ENCODE assay signal across 8 cellular contexts in genomic region chr5:61334224-61335196, GRCh38. TPM values are rescaled to one million over a fixed set of nuclear protein-coding genes. Genes with fewer than 3 reads are reported as not detected.
DNase-seq lines count a peak whose midpoint lies in the region; ATAC-seq lines count a peak whose summit lies in the region.

No MANE protein-coding gene starts in this region.

- peaks cover 3 to 4% of the 10 kb centered on the region in 2 donors for H3K27me3 Mint-ChIP-seq in CD4-positive, alpha-beta memory T cell
- H3K27me3 Mint-ChIP-seq in naive thymus-derived CD4-positive, alpha-beta T cell = peaks cover 0 to 32% (median 0%) of the 10 kb centered on the region in 5 donors

- intact Hi-C loops in CD4-positive, alpha-beta memory T cell (cut with micrococcal nuclease) = loop anchor here (5.0 kb wide), 3 partner anchors 57 to 1078 kb away; partner anchors contain the start of gene IPO11
- intact Hi-C loops in naive thymus-derived CD4-positive, alpha-beta T cell (cut with micrococcal nuclease) = loop anchor here in 1 of 2 donors (5.0 kb wide), 2 partner anchors 198 to 973 kb away; partner anchors contain the start of gene KIF2A

- peaks cover 24% of the 10 kb centered on the region for H3K4me1 ChIP-seq in CD4-positive, alpha-beta memory T cell (ENCODE audit: insufficient read depth, low read length)
- H3K4me1 ChIP-seq in duodenal mucosa (ENCODE audit: control insufficient read depth in 1 of 2, insufficient read depth in 2 of 2, low read length in 2 of 2) = peaks cover 17 to 20% of the 10 kb centered on the region in 2 donors
- H3K4me1 ChIP-seq in naive thymus-derived CD4-positive, alpha-beta T cell (ENCODE audit: control insufficient read depth in 2 of 2, insufficient read depth in 2 of 2, low read length in 2 of 2) = peaks cover 15 to 17% of the 10 kb centered on the region in 2 donors

- H3K4me3 Mint-ChIP-seq in CD4-positive, alpha-beta memory T cell = peak overlapping the region; percentile 76 to 94 (median 86)
- H3K4me3 Mint-ChIP-seq in naive thymus-derived CD4-positive, alpha-beta T cell = peak overlapping the region; percentile 74 to 98 (median 86)

- H3K9me3 ChIP-seq in CD4-positive, alpha-beta memory T cell (ENCODE audit: control insufficient read depth in 1 of 2, low read length in 2 of 2) = no peaks in the 10 kb centered on the region
- no peaks in the 10 kb centered on the region for H3K9me3 ChIP-seq in duodenal mucosa (ENCODE audit: control insufficient read depth in 1 of 2, low read length in 2 of 2)
- H3K9me3 ChIP-seq in naive thymus-derived CD4-positive, alpha-beta T cell (ENCODE audit: control insufficient read depth in 2 of 3, low read length in 3 of 3) = no peaks in the 10 kb centered on the region

- no peak for DNase-seq in CD4-positive, alpha-beta memory T cell
- DNase-seq in NCI-H2227 (lab: John Stamatoyannopoulos, UW; ENCODE audit: unreplicated experiment) (peak; percentile 12), mesenteric fat pad (ENCODE audit: low spot score) (no peak), GM19240 (ENCODE audit: insufficient read length, low spot score) (no peak)
- DNase-seq in naive thymus-derived CD4-positive, alpha-beta T cell = no peak

- ATAC-seq in naive thymus-derived CD4-positive, alpha-beta T cell = no peak
- ATAC-seq in GM21515 (IDR thresholded peaks at IDR 0.05; ENCODE audit: unreplicated experiment) = no peak
- no peak for ATAC-seq in GM18907 (IDR thresholded peaks at IDR 0.05; ENCODE audit: unreplicated experiment)

- peaks cover 0 to 2% (median 0%) of the 10 kb centered on the region in 8 donors for H3K9me3 Mint-ChIP-seq in CD4-positive, alpha-beta memory T cell
- peaks cover 0 to 4% (median 0%) of the 10 kb centered on the region in 11 donors for H3K9me3 Mint-ChIP-seq in naive thymus-derived CD4-positive, alpha-beta T cell

- peak overlapping the region; percentile 23 to 85 (median 66) for H3K27ac Mint-ChIP-seq in CD4-positive, alpha-beta memory T cell
- peak overlapping the region in 8 of 9 donors; percentile 1 to 90 (median 54) for H3K27ac Mint-ChIP-seq in naive thymus-derived CD4-positive, alpha-beta T cell

- no peak overlapping the region for H3K27ac ChIP-seq in CD4-positive, alpha-beta memory T cell (ENCODE audit: low read depth, low read length)
- no peak overlapping the region for H3K27ac ChIP-seq in duodenal mucosa (ENCODE audit: low read depth, low read length)
- no peak overlapping the region for H3K27ac ChIP-seq in naive thymus-derived CD4-positive, alpha-beta T cell (ENCODE audit: low read depth, low read length)

- H3K27me3 ChIP-seq in CD4-positive, alpha-beta memory T cell (ENCODE audit: insufficient read depth, low read length) = no peaks in the 10 kb centered on the region
- no peaks in the 10 kb centered on the region for H3K27me3 ChIP-seq in duodenal mucosa (ENCODE audit: control insufficient read depth in 1 of 2, insufficient read depth in 2 of 2, low read length in 2 of 2)
- no peaks in the 10 kb centered on the region for H3K27me3 ChIP-seq in naive thymus-derived CD4-positive, alpha-beta T cell (ENCODE audit: control insufficient read depth in 2 of 2, insufficient read depth in 2 of 2, low read length in 2 of 2)

- peaks cover 10 to 15% of the 10 kb centered on the region in 2 donors for H3K36me3 Mint-ChIP-seq in CD4-positive, alpha-beta memory T cell
- H3K36me3 Mint-ChIP-seq in naive thymus-derived CD4-positive, alpha-beta T cell = peaks cover 0 to 13% (median 8%) of the 10 kb centered on the region in 5 donors

- H3K4me1 Mint-ChIP-seq in CD4-positive, alpha-beta memory T cell = peaks cover 22 to 33% (median 26%) of the 10 kb centered on the region in 4 donors
- peaks cover 23 to 58% (median 43%) of the 10 kb centered on the region in 7 donors for H3K4me1 Mint-ChIP-seq in naive thymus-derived CD4-positive, alpha-beta T cell

- H3K36me3 ChIP-seq in CD4-positive, alpha-beta memory T cell (ENCODE audit: insufficient read depth, low read length) = no peaks in the 10 kb centered on the region
- H3K36me3 ChIP-seq in duodenal mucosa (ENCODE audit: control insufficient read depth in 1 of 2, insufficient read depth in 2 of 2, low read length in 2 of 2) = no peaks in the 10 kb centered on the region
- H3K36me3 ChIP-seq in naive thymus-derived CD4-positive, alpha-beta T cell (ENCODE audit: control insufficient read depth in 2 of 3, insufficient read depth in 3 of 3, low read length in 3 of 3) = peaks cover 0 to 11% (median 0%) of the 10 kb centered on the region in 3 experiments

- H3K4me3 ChIP-seq in CD4-positive, alpha-beta memory T cell (ENCODE audit: low read length in 2 of 2) = peak overlapping the region; percentile 45 to 61
- peak overlapping the region; percentile 76 to 82 for H3K4me3 ChIP-seq in duodenal mucosa (ENCODE audit: low read depth in 1 of 2, low read length in 2 of 2)
- H3K4me3 ChIP-seq in naive thymus-derived CD4-positive, alpha-beta T cell (ENCODE audit: low read length) = peak overlapping the region; percentile 67

- CTCF ChIA-PET in CD4-positive, alpha-beta memory T cell (lab: Charles Lee; ENCODE audit: partially characterized antibody) = no interaction called here
- CTCF ChIA-PET in naive thymus-derived CD4-positive, alpha-beta T cell (lab: Charles Lee) = interaction anchor here (0.6 kb wide), 1 partner anchor 308 kb away, joined by 6 read pairs; no protein-coding TSS in a partner anchor

- POLR2A ChIA-PET in CD4-positive, alpha-beta memory T cell (lab: Charles Lee; ENCODE audit: partially characterized antibody) = interaction anchor here (0.6 to 1.3 kb wide), 4 partner anchors 72 to 1078 kb away, joined by 3 to 5 read pairs (median 3); partner anchors contain the start of gene IPO11
- POLR2A ChIA-PET in naive thymus-derived CD4-positive, alpha-beta T cell (lab: Charles Lee) = interaction anchor here (1.0 to 1.7 kb wide), 3 partner anchors 7 to 190 kb away, joined by 3 to 6 read pairs (median 3); no protein-coding TSS in a partner anchor

- H3K9ac ChIP-seq in duodenal mucosa (ENCODE audit: low read depth in 1 of 2, low read length in 2 of 2) = peak overlapping the region; percentile 69 to 79

RNA-seq across cellular contexts. Expression of gene ZSWIM6, which starts 2.5 kb away (rescaled TPM):
- total RNA-seq in CD4-positive, alpha-beta memory T cell = 10 to 100 TPM; 10.3 to 11.3 TPM
- polyA plus RNA-seq in CD4-positive, alpha-beta memory T cell = under 1 TPM; 0.23 to 0.68 TPM
- 10 to 100 TPM in 3 of 5 experiments, 1 to 10 TPM in 2; 4.2 to 18.5 (median 11.5) TPM for total RNA-seq in naive thymus-derived CD4-positive, alpha-beta T cell
- polyA plus RNA-seq in naive thymus-derived CD4-positive, alpha-beta T cell = under 1 TPM; 0.29 to 0.48 TPM
- 12.5 TPM for total RNA-seq in mesenteric fat pad
